ENCODE assay signal across 10 cellular contexts in genomic region chr10:107930037-107930436, GRCh38.
"Had no signal": no experiment of that assay in that cellular context is flagged by ENCODE, and none has a peak within 500 bp of the region (broad histone marks: within the 10 kb centered on the region; RNA-seq: fewer than 3 reads in every experiment).

No MANE protein-coding gene starts in this region.

- H2AFZ ChIP-seq: GM23248 had no signal

- DNase-seq: GM23248, GOT3, H9, HCEC 1CT, HFFc6, Karpas-422, KBM-7 had no signal

- H3K4me2 ChIP-seq: KMS-11 had no signal

- FAIRE-seq: H54, HTR-8/SVneo had no signal

- H3K9ac ChIP-seq: GM23248, KMS-11 had no signal

- H3K4me3 ChIP-seq: GM23248 had no signal

- H3K27ac ChIP-seq: GM23248, KMS-11 had no signal
